1 cellular context compared by ENCODE assay signal in the genomic region with DNA sequence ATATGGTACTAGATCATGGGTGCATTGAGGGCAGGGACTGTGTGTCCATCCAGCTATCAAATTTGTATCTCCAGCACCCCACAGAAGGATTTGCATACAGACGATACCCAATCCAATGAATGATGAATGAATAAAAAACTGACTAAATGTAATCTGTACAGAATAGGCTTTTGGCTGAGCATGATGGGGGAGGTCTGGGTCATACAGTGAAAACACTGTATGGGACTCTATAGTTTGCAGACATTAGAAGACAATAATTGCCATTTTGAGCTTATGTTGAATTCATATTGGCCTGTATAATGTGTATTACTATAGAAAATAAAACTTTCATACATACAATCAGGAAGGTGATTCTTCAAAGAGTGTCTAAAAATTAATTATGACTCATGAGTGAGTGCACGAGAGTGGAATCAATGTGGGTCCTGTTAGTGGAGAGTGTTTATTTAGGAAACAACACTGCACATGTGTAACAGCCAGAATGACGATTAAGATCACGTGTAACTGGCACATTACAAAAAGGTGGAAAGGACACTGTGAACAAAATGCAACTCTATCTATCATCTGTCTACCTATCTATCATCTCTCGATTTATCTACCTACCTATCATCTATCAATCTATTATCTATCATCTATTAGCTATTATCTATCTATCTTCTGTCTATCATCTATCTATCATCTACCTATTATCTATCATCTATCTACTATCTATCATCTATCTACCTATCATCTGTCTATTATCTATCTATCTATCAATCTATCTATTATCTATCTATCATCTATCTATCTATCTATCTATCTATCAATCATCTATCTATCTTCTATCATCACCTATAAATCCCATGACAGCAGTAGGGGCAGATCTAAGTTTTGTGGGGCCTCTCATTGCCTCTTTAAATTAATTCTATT.
TF ChIP-seq lines count a peak whose summit lies in the region.

No MANE protein-coding gene starts in this region.

TF ChIP-seq in GM12878, 131 proteins besides CTCF, POLR2A, EP300 and RAD21 (continued from another document and continues in another):
- TF ChIP-seq, protein P1, sequence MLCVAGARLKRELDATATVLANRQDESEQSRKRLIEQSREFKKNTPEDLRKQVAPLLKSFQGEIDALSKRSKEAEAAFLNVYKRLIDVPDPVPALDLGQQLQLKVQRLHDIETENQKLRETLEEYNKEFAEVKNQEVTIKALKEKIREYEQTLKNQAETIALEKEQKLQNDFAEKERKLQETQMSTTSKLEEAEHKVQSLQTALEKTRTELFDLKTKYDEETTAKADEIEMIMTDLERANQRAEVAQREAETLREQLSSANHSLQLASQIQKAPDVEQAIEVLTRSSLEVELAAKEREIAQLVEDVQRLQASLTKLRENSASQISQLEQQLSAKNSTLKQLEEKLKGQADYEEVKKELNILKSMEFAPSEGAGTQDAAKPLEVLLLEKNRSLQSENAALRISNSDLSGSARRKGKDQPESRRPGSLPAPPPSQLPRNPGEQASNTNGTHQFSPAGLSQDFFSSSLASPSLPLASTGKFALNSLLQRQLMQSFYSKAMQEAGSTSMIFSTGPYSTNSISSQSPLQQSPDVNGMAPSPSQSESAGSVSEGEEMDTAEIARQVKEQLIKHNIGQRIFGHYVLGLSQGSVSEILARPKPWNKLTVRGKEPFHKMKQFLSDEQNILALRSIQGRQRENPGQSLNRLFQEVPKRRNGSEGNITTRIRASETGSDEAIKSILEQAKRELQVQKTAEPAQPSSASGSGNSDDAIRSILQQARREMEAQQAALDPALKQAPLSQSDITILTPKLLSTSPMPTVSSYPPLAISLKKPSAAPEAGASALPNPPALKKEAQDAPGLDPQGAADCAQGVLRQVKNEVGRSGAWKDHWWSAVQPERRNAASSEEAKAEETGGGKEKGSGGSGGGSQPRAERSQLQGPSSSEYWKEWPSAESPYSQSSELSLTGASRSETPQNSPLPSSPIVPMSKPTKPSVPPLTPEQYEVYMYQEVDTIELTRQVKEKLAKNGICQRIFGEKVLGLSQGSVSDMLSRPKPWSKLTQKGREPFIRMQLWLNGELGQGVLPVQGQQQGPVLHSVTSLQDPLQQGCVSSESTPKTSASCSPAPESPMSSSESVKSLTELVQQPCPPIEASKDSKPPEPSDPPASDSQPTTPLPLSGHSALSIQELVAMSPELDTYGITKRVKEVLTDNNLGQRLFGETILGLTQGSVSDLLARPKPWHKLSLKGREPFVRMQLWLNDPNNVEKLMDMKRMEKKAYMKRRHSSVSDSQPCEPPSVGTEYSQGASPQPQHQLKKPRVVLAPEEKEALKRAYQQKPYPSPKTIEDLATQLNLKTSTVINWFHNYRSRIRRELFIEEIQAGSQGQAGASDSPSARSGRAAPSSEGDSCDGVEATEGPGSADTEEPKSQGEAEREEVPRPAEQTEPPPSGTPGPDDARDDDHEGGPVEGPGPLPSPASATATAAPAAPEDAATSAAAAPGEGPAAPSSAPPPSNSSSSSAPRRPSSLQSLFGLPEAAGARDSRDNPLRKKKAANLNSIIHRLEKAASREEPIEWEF (IDR thresholded peaks at IDR 0.05; ENCODE audit: insufficient replicate concordance, low read depth, low read length) = no peak
- TF ChIP-seq, protein P2, sequence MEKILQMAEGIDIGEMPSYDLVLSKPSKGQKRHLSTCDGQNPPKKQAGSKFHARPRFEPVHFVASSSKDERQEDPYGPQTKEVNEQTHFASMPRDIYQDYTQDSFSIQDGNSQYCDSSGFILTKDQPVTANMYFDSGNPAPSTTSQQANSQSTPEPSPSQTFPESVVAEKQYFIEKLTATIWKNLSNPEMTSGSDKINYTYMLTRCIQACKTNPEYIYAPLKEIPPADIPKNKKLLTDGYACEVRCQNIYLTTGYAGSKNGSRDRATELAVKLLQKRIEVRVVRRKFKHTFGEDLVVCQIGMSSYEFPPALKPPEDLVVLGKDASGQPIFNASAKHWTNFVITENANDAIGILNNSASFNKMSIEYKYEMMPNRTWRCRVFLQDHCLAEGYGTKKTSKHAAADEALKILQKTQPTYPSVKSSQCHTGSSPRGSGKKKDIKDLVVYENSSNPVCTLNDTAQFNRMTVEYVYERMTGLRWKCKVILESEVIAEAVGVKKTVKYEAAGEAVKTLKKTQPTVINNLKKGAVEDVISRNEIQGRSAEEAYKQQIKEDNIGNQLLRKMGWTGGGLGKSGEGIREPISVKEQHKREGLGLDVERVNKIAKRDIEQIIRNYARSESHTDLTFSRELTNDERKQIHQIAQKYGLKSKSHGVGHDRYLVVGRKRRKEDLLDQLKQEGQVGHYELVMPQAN (conservative IDR thresholded peaks at IDR 0.05) = no peak
- no peak for TF ChIP-seq BRCA1 (IDR thresholded peaks at IDR 0.05; ENCODE audit: low read depth, low read length)
- no peak for TF ChIP-seq YBX1 (IDR thresholded peaks at IDR 0.05)
- no peak for TF ChIP-seq NRF1 (conservative IDR thresholded peaks at IDR 0.05; ENCODE audit: low read depth, low read length)
- 0 out of 2 replicates have a peak, but pooled peaks have one; percentile 8 for TF ChIP-seq NR2F1 (conservative IDR thresholded peaks at IDR 0.05)
- no peak for TF ChIP-seq RAD51 (IDR thresholded peaks at IDR 0.05)
- no peak for TF ChIP-seq ETV6 (conservative IDR thresholded peaks at IDR 0.05 in 1 of 2, IDR thresholded peaks at IDR 0.05 in 1 of 2; ENCODE audit: borderline replicate concordance in 1 of 2, low read depth in 1 of 2)
- TF ChIP-seq CHD1 (IDR thresholded peaks at IDR 0.05; ENCODE audit: low read depth, low read length) = no peak
- TF ChIP-seq, protein P3, sequence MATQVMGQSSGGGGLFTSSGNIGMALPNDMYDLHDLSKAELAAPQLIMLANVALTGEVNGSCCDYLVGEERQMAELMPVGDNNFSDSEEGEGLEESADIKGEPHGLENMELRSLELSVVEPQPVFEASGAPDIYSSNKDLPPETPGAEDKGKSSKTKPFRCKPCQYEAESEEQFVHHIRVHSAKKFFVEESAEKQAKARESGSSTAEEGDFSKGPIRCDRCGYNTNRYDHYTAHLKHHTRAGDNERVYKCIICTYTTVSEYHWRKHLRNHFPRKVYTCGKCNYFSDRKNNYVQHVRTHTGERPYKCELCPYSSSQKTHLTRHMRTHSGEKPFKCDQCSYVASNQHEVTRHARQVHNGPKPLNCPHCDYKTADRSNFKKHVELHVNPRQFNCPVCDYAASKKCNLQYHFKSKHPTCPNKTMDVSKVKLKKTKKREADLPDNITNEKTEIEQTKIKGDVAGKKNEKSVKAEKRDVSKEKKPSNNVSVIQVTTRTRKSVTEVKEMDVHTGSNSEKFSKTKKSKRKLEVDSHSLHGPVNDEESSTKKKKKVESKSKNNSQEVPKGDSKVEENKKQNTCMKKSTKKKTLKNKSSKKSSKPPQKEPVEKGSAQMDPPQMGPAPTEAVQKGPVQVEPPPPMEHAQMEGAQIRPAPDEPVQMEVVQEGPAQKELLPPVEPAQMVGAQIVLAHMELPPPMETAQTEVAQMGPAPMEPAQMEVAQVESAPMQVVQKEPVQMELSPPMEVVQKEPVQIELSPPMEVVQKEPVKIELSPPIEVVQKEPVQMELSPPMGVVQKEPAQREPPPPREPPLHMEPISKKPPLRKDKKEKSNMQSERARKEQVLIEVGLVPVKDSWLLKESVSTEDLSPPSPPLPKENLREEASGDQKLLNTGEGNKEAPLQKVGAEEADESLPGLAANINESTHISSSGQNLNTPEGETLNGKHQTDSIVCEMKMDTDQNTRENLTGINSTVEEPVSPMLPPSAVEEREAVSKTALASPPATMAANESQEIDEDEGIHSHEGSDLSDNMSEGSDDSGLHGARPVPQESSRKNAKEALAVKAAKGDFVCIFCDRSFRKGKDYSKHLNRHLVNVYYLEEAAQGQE (IDR thresholded peaks at IDR 0.05; ENCODE audit: low read depth, low read length) = no peak
- no peak for TF ChIP-seq ZNF274 (IDR thresholded peaks at IDR 0.05; ENCODE audit: insufficient read depth, insufficient read length)
- TF ChIP-seq DPF2 (IDR thresholded peaks at IDR 0.05) = no peak; the same call in 1 of the 2 replicates
- TF ChIP-seq, protein P4, sequence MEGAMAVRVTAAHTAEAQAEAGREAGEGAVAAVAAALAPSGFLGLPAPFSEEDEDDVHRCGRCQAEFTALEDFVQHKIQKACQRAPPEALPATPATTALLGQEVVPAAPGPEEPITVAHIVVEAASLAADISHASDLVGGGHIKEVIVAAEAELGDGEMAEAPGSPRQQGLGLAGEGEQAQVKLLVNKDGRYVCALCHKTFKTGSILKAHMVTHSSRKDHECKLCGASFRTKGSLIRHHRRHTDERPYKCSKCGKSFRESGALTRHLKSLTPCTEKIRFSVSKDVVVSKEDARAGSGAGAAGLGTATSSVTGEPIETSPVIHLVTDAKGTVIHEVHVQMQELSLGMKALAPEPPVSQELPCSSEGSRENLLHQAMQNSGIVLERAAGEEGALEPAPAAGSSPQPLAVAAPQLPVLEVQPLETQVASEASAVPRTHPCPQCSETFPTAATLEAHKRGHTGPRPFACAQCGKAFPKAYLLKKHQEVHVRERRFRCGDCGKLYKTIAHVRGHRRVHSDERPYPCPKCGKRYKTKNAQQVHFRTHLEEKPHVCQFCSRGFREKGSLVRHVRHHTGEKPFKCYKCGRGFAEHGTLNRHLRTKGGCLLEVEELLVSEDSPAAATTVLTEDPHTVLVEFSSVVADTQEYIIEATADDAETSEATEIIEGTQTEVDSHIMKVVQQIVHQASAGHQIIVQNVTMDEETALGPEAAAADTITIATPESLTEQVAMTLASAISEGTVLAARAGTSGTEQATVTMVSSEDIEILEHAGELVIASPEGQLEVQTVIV (IDR thresholded peaks at IDR 0.05; ENCODE audit: borderline replicate concordance, partially characterized antibody) = no peak
- TF ChIP-seq, protein P5, sequence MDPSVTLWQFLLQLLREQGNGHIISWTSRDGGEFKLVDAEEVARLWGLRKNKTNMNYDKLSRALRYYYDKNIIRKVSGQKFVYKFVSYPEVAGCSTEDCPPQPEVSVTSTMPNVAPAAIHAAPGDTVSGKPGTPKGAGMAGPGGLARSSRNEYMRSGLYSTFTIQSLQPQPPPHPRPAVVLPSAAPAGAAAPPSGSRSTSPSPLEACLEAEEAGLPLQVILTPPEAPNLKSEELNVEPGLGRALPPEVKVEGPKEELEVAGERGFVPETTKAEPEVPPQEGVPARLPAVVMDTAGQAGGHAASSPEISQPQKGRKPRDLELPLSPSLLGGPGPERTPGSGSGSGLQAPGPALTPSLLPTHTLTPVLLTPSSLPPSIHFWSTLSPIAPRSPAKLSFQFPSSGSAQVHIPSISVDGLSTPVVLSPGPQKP (IDR thresholded peaks at IDR 0.05; ENCODE audit: low read depth, low read length) = no peak
- TF ChIP-seq, protein P6, sequence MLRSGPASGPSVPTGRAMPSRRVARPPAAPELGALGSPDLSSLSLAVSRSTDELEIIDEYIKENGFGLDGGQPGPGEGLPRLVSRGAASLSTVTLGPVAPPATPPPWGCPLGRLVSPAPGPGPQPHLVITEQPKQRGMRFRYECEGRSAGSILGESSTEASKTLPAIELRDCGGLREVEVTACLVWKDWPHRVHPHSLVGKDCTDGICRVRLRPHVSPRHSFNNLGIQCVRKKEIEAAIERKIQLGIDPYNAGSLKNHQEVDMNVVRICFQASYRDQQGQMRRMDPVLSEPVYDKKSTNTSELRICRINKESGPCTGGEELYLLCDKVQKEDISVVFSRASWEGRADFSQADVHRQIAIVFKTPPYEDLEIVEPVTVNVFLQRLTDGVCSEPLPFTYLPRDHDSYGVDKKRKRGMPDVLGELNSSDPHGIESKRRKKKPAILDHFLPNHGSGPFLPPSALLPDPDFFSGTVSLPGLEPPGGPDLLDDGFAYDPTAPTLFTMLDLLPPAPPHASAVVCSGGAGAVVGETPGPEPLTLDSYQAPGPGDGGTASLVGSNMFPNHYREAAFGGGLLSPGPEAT (IDR thresholded peaks at IDR 0.05; ENCODE audit: low read depth) = peak; percentile 15; the same call in 1 of the 2 replicates
- TF ChIP-seq IKZF1 (conservative IDR thresholded peaks at IDR 0.05) = no peak
- no peak for TF ChIP-seq LARP7 (IDR thresholded peaks at IDR 0.05)
- TF ChIP-seq FOS (IDR thresholded peaks at IDR 0.05; ENCODE audit: borderline replicate concordance, extremely low read depth, insufficient read length) = no peak
- peak; percentile 12 for TF ChIP-seq KLF5 (IDR thresholded peaks at IDR 0.05; ENCODE audit: partially characterized antibody)
- TF ChIP-seq, protein P7, sequence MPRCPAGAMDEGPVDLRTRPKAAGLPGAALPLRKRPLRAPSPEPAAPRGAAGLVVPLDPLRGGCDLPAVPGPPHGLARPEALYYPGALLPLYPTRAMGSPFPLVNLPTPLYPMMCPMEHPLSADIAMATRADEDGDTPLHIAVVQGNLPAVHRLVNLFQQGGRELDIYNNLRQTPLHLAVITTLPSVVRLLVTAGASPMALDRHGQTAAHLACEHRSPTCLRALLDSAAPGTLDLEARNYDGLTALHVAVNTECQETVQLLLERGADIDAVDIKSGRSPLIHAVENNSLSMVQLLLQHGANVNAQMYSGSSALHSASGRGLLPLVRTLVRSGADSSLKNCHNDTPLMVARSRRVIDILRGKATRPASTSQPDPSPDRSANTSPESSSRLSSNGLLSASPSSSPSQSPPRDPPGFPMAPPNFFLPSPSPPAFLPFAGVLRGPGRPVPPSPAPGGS (IDR thresholded peaks at IDR 0.05; ENCODE audit: borderline replicate concordance, insufficient read depth, low read depth, low read length, poor library complexity, severe bottlenecking) = no peak
- TF ChIP-seq, protein P8, sequence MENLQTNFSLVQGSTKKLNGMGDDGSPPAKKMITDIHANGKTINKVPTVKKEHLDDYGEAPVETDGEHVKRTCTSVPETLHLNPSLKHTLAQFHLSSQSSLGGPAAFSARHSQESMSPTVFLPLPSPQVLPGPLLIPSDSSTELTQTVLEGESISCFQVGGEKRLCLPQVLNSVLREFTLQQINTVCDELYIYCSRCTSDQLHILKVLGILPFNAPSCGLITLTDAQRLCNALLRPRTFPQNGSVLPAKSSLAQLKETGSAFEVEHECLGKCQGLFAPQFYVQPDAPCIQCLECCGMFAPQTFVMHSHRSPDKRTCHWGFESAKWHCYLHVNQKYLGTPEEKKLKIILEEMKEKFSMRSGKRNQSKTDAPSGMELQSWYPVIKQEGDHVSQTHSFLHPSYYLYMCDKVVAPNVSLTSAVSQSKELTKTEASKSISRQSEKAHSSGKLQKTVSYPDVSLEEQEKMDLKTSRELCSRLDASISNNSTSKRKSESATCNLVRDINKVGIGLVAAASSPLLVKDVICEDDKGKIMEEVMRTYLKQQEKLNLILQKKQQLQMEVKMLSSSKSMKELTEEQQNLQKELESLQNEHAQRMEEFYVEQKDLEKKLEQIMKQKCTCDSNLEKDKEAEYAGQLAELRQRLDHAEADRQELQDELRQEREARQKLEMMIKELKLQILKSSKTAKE (IDR thresholded peaks at IDR 0.05; ENCODE audit: low read depth, poor library complexity, severe bottlenecking) = peak; percentile 12
